8 cellular contexts compared by ENCODE assay signal in the genomic region with DNA sequence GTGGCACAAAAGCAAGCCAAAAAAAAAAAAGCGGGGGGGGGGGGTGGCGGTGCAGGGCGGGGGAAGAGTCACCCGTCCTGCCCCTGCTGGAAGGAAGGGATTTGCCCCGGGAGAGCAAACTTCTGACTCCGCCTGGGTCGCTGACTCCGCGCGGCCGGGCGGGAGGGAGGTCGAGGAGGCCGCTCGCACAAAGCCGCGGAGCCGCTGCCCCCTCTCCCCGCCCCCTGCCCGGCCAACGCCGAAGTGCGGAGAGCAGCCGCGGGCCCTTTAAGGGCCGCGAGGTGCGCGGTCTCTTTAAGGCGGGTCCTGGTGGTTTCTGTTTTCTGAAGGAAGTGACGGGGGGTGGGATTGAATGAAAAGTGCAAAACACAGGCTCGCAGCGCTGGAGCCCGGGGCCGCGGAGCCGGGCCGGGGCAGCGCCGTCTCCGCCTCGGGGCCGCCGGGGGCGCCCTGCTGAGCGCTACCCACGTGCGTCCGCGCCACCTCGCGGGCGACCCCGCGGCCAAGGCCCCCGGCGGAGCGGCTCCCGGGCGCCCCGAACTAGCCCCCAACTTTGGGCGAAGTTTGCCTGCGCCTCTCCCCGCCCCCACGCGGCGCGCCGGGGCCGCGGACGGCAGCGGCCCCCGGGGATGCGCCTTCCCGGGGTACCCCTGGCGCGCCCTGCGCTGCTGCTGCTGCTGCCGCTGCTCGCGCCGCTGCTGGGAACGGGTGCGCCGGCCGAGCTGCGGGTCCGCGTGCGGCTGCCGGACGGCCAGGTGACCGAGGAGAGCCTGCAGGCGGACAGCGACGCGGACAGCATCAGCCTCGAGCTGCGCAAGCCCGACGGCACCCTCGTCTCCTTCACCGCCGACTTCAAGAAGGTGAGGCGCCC. TPM values are rescaled to one million over a fixed set of nuclear protein-coding genes. Genes with fewer than 3 reads are reported as not detected.
DNase-seq lines count a peak whose midpoint lies in the region; ATAC-seq and TF ChIP-seq lines count a peak whose summit lies in the region.

Gene OAF (plus strand): TSS at position 382 of the 871 bp plus-strand sequence. CDS start 248 bp downstream, at position 630.

- H2AFZ ChIP-seq in PC-3 (ENCODE audit: low read length): peak within 1 kb of the TSS; percentile 91

- ATAC-seq in GM18909 (IDR thresholded peaks at IDR 0.05; ENCODE audit: poor library complexity, unreplicated experiment): peak; percentile 75
- peak; percentile 63 for ATAC-seq in HG03196 (IDR thresholded peaks at IDR 0.05; ENCODE audit: unreplicated experiment)
- ATAC-seq in PC-3: peak; percentile 69

- H3K36me3 Mint-ChIP-seq in nephron progenitor cell (ENCODE audit: low read depth): peaks cover 5% of the 10 kb centered on the region
- H3K36me3 Mint-ChIP-seq in stimulated activated naive CD8-positive, alpha-beta T cell treated with anti-CD3 and anti-CD28 coated beads, Interleukin-15, Interleukin-2, amounts not matched to agents 100 ng/mL and 50 ng/mL, for 24 hours (ENCODE audit: low read depth): no peaks in the 10 kb centered on the region

- H3K27ac ChIP-seq in PC-3 (ENCODE audit: low read length): peak within 1 kb of the TSS; percentile 78

- H3K27me3 ChIP-seq in PC-3 (ENCODE audit: low read length): no peaks in the 10 kb centered on the region

- H3F3A ChIP-seq in PC-3 (ENCODE audit: low read length, unreplicated experiment): no peaks in the 10 kb centered on the region

- intact Hi-C loops in PC-3 (cut with micrococcal nuclease): loop anchor here (1.0 to 5.0 kb wide), 3 partner anchors 39 to 92 kb away; no protein-coding TSS in a partner anchor

- no peaks in the 10 kb centered on the region for H3K9me3 Mint-ChIP-seq in nephron progenitor cell
- H3K9me3 Mint-ChIP-seq in stimulated activated naive CD8-positive, alpha-beta T cell treated with anti-CD3 and anti-CD28 coated beads, Interleukin-15, Interleukin-2, amounts not matched to agents 100 ng/mL and 50 ng/mL, for 24 hours: no peaks in the 10 kb centered on the region

- H3K79me2 ChIP-seq in PC-3 (ENCODE audit: low read length): peaks cover 37% of the 10 kb centered on the region

- H3K4me1 ChIP-seq in PC-3 (ENCODE audit: insufficient read depth, low read length): peaks cover 59% of the 10 kb centered on the region

- no peaks in the 10 kb centered on the region for H3K9me2 ChIP-seq in PC-3 (replicated peaks; ENCODE audit: low read length)

- no TSS peak for BruUV-seq in PC-3 (replicated peaks; lab: Mats Ljungman, UMichigan)

- DNase-seq in AG04449 (ENCODE audit: low read depth, low spot score) (no peak), PC-3 (peak; percentile 89), fibroblast of the aortic adventitia (ENCODE audit: low read depth) (peak; percentile 84), nephron progenitor cell (peak; percentile 85)
- DNase-seq in activated T-helper 9 cell treated with anti-CD3 and anti-CD28 coated beads, Interleukin-2, amount 50 U/mL, for 16 hours (ENCODE audit: low read depth): peak; percentile 29

- H3K4me3 Mint-ChIP-seq in nephron progenitor cell: peak within 1 kb of the TSS; percentile 92
- H3K4me3 Mint-ChIP-seq in stimulated activated naive CD8-positive, alpha-beta T cell treated with anti-CD3 and anti-CD28 coated beads, Interleukin-15, Interleukin-2, amounts not matched to agents 100 ng/mL and 50 ng/mL, for 24 hours: peak within 1 kb of the TSS; percentile 86

- CTCF ChIA-PET in AG04449 (lab: Yijun Ruan, JAX): interaction anchor here (1.0 to 45.4 kb wide), 5 partner anchors 14 to 88 kb away, joined by 3 to 1135 read pairs (median 4); no protein-coding TSS in a partner anchor
- CTCF ChIA-PET in PC-3 (lab: Charles Lee): no interaction called here

- H4K20me1 ChIP-seq in PC-3 (ENCODE audit: low read length): peaks cover 23% of the 10 kb centered on the region; the same call in 1 of the 2 replicates

- H3K27me3 Mint-ChIP-seq in nephron progenitor cell (ENCODE audit: low read depth, poor library complexity): peaks cover 69% of the 10 kb centered on the region
- peaks cover 22% of the 10 kb centered on the region for H3K27me3 Mint-ChIP-seq in stimulated activated naive CD8-positive, alpha-beta T cell treated with anti-CD3 and anti-CD28 coated beads, Interleukin-15, Interleukin-2, amounts not matched to agents 100 ng/mL and 50 ng/mL, for 24 hours

- H3K4me2 ChIP-seq in PC-3 (ENCODE audit: low read length): peak within 1 kb of the TSS; percentile 91

- H3K9me3 ChIP-seq in PC-3 (ENCODE audit: low read length): no peaks in the 10 kb centered on the region

- POLR2A ChIA-PET in AG04449 (lab: Yijun Ruan, JAX) (no interaction called here), PC-3 (lab: Charles Lee; ENCODE audit: unreplicated experiment) (no interaction called here)

- TF ChIP-seq CTCF in AG04449 (IDR thresholded peaks at IDR 0.05; ENCODE audit: insufficient read depth, low read length, missing control alignments) (peak; percentile 21), PC-3 (conservative IDR thresholded peaks at IDR 0.05; ENCODE audit: low read depth, low read length) (peak; percentile 11; the same call in 1 of the 2 replicates), fibroblast of the aortic adventitia (IDR thresholded peaks at IDR 0.05; ENCODE audit: insufficient read depth, low read length) (peak; percentile 3), nephron progenitor cell (IDR thresholded peaks at IDR 0.05) (no peak)

- H3K4me1 Mint-ChIP-seq in nephron progenitor cell: peaks cover 85% of the 10 kb centered on the region
- peaks cover 14% of the 10 kb centered on the region for H3K4me1 Mint-ChIP-seq in stimulated activated naive CD8-positive, alpha-beta T cell treated with anti-CD3 and anti-CD28 coated beads, Interleukin-15, Interleukin-2, amounts not matched to agents 100 ng/mL and 50 ng/mL, for 24 hours (ENCODE audit: low read depth)

- peak within 1 kb of the TSS; percentile 76 for H3K9ac ChIP-seq in PC-3 (ENCODE audit: low read length)

- peak within 1 kb of the TSS; percentile 12 for H3K27ac Mint-ChIP-seq in nephron progenitor cell
- H3K27ac Mint-ChIP-seq in stimulated activated naive CD8-positive, alpha-beta T cell treated with anti-CD3 and anti-CD28 coated beads, Interleukin-15, Interleukin-2, amounts not matched to agents 100 ng/mL and 50 ng/mL, for 24 hours: peak within 1 kb of the TSS; percentile 84

- peaks cover 10% of the 10 kb centered on the region for H3K36me3 ChIP-seq in PC-3 (ENCODE audit: low read depth, low read length)

- H3K4me3 ChIP-seq in AG04449 (ENCODE audit: low read depth, low read length) (peak within 1 kb of the TSS; percentile 74), PC-3 (ENCODE audit: low read length) (peak within 1 kb of the TSS; percentile 77), fibroblast of the aortic adventitia (ENCODE audit: low read depth, low read length) (peak within 1 kb of the TSS; percentile 79)

RNA-seq across cellular contexts. Expression of gene OAF, which starts in this region (rescaled TPM):
- total RNA-seq in PC-3 (2014; rRNA removed): 97.1 and 126 TPM in 2 replicates
- 39.4 and 58.6 TPM in 2 replicates for total RNA-seq in fibroblast of the aortic adventitia (ENCODE audit: low replicate concordance)
